In genomic region chr21:14762734-14763694, GRCh38 we compare ENCODE assay signal across 9 cellular contexts.
DNase-seq lines count a peak whose midpoint lies in the region; ATAC-seq, FAIRE-seq and TF ChIP-seq lines count a peak whose summit lies in the region.
"Had no signal": no experiment of that assay in that cellular context is flagged by ENCODE, and none has a peak within 500 bp of the region (broad histone marks: within the 10 kb centered on the region; RNA-seq: fewer than 3 reads in every experiment).

No MANE protein-coding gene starts in this region.

- H3K9me3 ChIP-seq in thymus (ENCODE audit: control insufficient read depth): no peaks in the 10 kb centered on the region

- WGBS in thymus: 7% methylated on average over 4 of the region's 4 CpGs

- peak; percentile 97 for FAIRE-seq in GM12892 (lab: Jason Lieb, UNC)

- H3K27me3 Mint-ChIP-seq in activated CD4-positive, alpha-beta memory T cell treated with anti-CD3 and anti-CD28 coated beads, Interleukin-2, amount 10 ng/mL, durations not matched to agents 7 days and 5 days: no peaks in the 10 kb centered on the region
- H3K27me3 Mint-ChIP-seq: dendritic cell treated with granulocyte-macrophage colony-stimulating factor and Interleukin-4, amounts not matched to agents 40 ng/mL and 50 ng/mL, for 4 days had no signal

- H3K9me3 Mint-ChIP-seq in activated CD4-positive, alpha-beta memory T cell treated with anti-CD3 and anti-CD28 coated beads, Interleukin-2, amount 10 ng/mL, durations not matched to agents 7 days and 5 days: peaks cover 2% of the 10 kb centered on the region

- no peak overlapping the region for H3K27ac Mint-ChIP-seq in activated CD4-positive, alpha-beta memory T cell treated with anti-CD3 and anti-CD28 coated beads, Interleukin-2, amount 10 ng/mL, durations not matched to agents 7 days and 5 days
- H3K27ac Mint-ChIP-seq: dendritic cell treated with granulocyte-macrophage colony-stimulating factor and Interleukin-4, amounts not matched to agents 40 ng/mL and 50 ng/mL, for 4 days had no signal

- H3K4me3 ChIP-seq in thymus (ENCODE audit: low read length): no peak overlapping the region

- H3K4me3 Mint-ChIP-seq in activated CD4-positive, alpha-beta memory T cell treated with anti-CD3 and anti-CD28 coated beads, Interleukin-2, amount 10 ng/mL, durations not matched to agents 7 days and 5 days: no peak overlapping the region

- POLR2A ChIA-PET in activated CD4-positive, alpha-beta memory T cell treated with anti-CD3 and anti-CD28 coated beads, Interleukin-2, amount 10 ng/mL, durations not matched to agents 7 days and 5 days (lab: Charles Lee): interaction anchor here (0.9 to 1.8 kb wide), 7 partner anchors 25 to 380 kb away, joined by 3 to 5 read pairs (median 3); partner anchors contain the start of genes HSPA13 and NRIP1

- DNase-seq in GM12892 (ENCODE audit: insufficient read length) (no peak), Kasumi-1 (lab: John Stamatoyannopoulos, UW) (peak; percentile 54 to 84), erythroblast (lab: John Stamatoyannopoulos, UW) (peak; percentile 43 to 71), foreskin melanocyte (no peak), DMS153 (lab: John Stamatoyannopoulos, UW) (no peak)
- DNase-seq in activated CD4-positive, alpha-beta memory T cell treated with anti-CD3 and anti-CD28 coated beads, Interleukin-2, amount 10 ng/mL, durations not matched to agents 7 days and 5 days: no peak

- H3K36me3 Mint-ChIP-seq in activated CD4-positive, alpha-beta memory T cell treated with anti-CD3 and anti-CD28 coated beads, Interleukin-2, amount 10 ng/mL, durations not matched to agents 7 days and 5 days (ENCODE audit: low read depth): peaks cover 4% of the 10 kb centered on the region

- H3K27ac ChIP-seq in thymus (ENCODE audit: low read depth): peak overlapping the region; percentile 78

- no peaks in the 10 kb centered on the region for H3K36me3 ChIP-seq in thymus (ENCODE audit: control insufficient read depth, insufficient read depth)

- H3K4me1 Mint-ChIP-seq in activated CD4-positive, alpha-beta memory T cell treated with anti-CD3 and anti-CD28 coated beads, Interleukin-2, amount 10 ng/mL, durations not matched to agents 7 days and 5 days: peaks cover 2% of the 10 kb centered on the region

- ATAC-seq in GM21619 (IDR thresholded peaks at IDR 0.05; ENCODE audit: unreplicated experiment): peak; percentile 96

- H3K4me1 ChIP-seq in thymus (ENCODE audit: control insufficient read depth, insufficient read depth, low read length): no peaks in the 10 kb centered on the region

- TF ChIP-seq POLR2A in GM12892 (IDR thresholded peaks at IDR 0.05; ENCODE audit: low read depth, low read length): no peak
- no peak for TF ChIP-seq POLR2A in erythroblast (IDR thresholded peaks at IDR 0.05; ENCODE audit: low read length)

- H3K27me3 ChIP-seq in thymus (ENCODE audit: control insufficient read depth, insufficient read depth): no peaks in the 10 kb centered on the region

- CTCF ChIA-PET in activated CD4-positive, alpha-beta memory T cell treated with anti-CD3 and anti-CD28 coated beads, Interleukin-2, amount 10 ng/mL, durations not matched to agents 7 days and 5 days (lab: Charles Lee): interaction anchor here (0.8 to 2.2 kb wide), 4 partner anchors 10 to 380 kb away, joined by 3 to 8 read pairs (median 4); partner anchors contain the start of gene HSPA13

Comparison
In these comparisons a context has a peak if more than half of its experiments do, and no peak if none do; other contexts are left out.
1. DNase-seq: peak in Kasumi-1 (2 of 2) and erythroblast (2 of 2); none in GM12892 (single experiment), activated CD4-positive, alpha-beta memory T cell treated with anti-CD3 and anti-CD28 coated beads, Interleukin-2, amount 10 ng/mL, durations not matched to agents 7 days and 5 days (single experiment), foreskin melanocyte (single experiment) and DMS153 (single experiment).